ENCODE assay signal across 27 cellular contexts in genomic region chr3:59446775-59447465, GRCh38.
A peak's percentile ranks its signal among the peaks of the same experiment; 100 is the strongest.
DNase-seq lines count a peak whose midpoint lies in the region; ATAC-seq and TF ChIP-seq lines count a peak whose summit lies in the region.
"Had no signal": no experiment of that assay in that cellular context is flagged by ENCODE, and none has a peak within 500 bp of the region (broad histone marks: within the 10 kb centered on the region; RNA-seq: fewer than 3 reads in every experiment).

No MANE protein-coding gene starts in this region.

- H3K4me1 ChIP-seq in mesenchymal stem cell (ENCODE audit: control insufficient read depth, insufficient read depth, low read depth, low read length) = peaks cover 3% of the 10 kb centered on the region
- H3K4me1 ChIP-seq: SJCRH30, transverse colon had no signal

- intact Hi-C loops in CD4-positive, alpha-beta T cell (cut with DNase I, micrococcal nuclease) = no loop called here
- intact Hi-C loops in dorsolateral prefrontal cortex (cut with DNase I) = no loop called here

- no peak for DNase-seq in CD4-positive, alpha-beta T cell
- DNase-seq in H4 (ENCODE audit: low spot score) = peak; percentile 7
- peak; percentile 35 for DNase-seq in T1000 (lab: John Stamatoyannopoulos, UW)
- DNase-seq in mesenchymal stem cell = peak; percentile 46
- no peak for DNase-seq in cerebellar nuclear complex (lab: John Stamatoyannopoulos, UW)
- DNase-seq in dorsolateral prefrontal cortex = no peak
- DNase-seq in activated CD4-positive, alpha-beta T cell treated with anti-CD3 and anti-CD28 coated beads, Interleukin-2, amount 50 U/mL, for 4 hours = no peak
- DNase-seq: activated CD4-positive, alpha-beta memory T cell treated with anti-CD3 and anti-CD28 coated beads for 36 hours; activated gamma-delta T cell; central memory CD4-positive, alpha-beta T cell; DMS79 treated with DMSO at 0.1 percent for 48 hours; erythroblast; gastrocnemius medialis; kidney; NCI-H1694 treated with DMSO at 0.1 percent for 48 hours; NCI-H226; PC-9; SJCRH30; stimulated activated CD4-positive, alpha-beta T cell treated with anti-CD3 and anti-CD28 coated beads, Interleukin-4, amount 100 ng/mL, for 4 hours; stomach; transverse colon had no signal

- H2BK5ac ChIP-seq in mesenchymal stem cell (ENCODE audit: low read depth, low read length, poor library complexity, severe bottlenecking) = no peak overlapping the region

- H3K36me3 Mint-ChIP-seq in CD4-positive, alpha-beta T cell (ENCODE audit: low read depth) = peaks cover 3% of the 10 kb centered on the region
- H3K36me3 Mint-ChIP-seq: activated CD4-positive, alpha-beta memory T cell treated with anti-CD3 and anti-CD28 coated beads for 36 hours; WTC11 had no signal

- no peak overlapping the region for H4K91ac ChIP-seq in mesenchymal stem cell (ENCODE audit: low read length)

- no peaks in the 10 kb centered on the region for H3K27me3 ChIP-seq in CD4-positive, alpha-beta T cell (ENCODE audit: control insufficient read depth, insufficient read depth, low read length)
- H3K27me3 ChIP-seq in mesenchymal stem cell (ENCODE audit: control insufficient read depth in 1 of 2, insufficient read depth in 1 of 2, low read length in 2 of 2) = no peaks in the 10 kb centered on the region
- no peaks in the 10 kb centered on the region for H3K27me3 ChIP-seq in dorsolateral prefrontal cortex
- H3K27me3 ChIP-seq: gastrocnemius medialis, SJCRH30, stomach, transverse colon had no signal

- no peak overlapping the region for H2AFZ ChIP-seq in mesenchymal stem cell (ENCODE audit: low read depth, low read length)
- H2AFZ ChIP-seq: PC-9 had no signal

- H3K4me3 ChIP-seq in mesenchymal stem cell (ENCODE audit: insufficient read depth in 1 of 2, low read depth in 1 of 2, low read length in 2 of 2) (no peak overlapping the region), dorsolateral prefrontal cortex (no peak overlapping the region)
- H3K4me3 ChIP-seq: gastrocnemius medialis, GM12878, K562, lung, PC-9, SJCRH30, stomach, transverse colon had no signal

- H3K36me3 ChIP-seq in mesenchymal stem cell (ENCODE audit: control insufficient read depth in 1 of 2, insufficient read depth in 2 of 2, low read depth in 1 of 2, low read length in 2 of 2) = no peaks in the 10 kb centered on the region
- H3K36me3 ChIP-seq: gastrocnemius medialis, SJCRH30, stomach, transverse colon had no signal

- POLR2A ChIA-PET in CD4-positive, alpha-beta T cell (lab: Charles Lee) = interaction anchor here (0.6 kb wide), 1 partner anchor 10 kb away, joined by 3 read pairs; no protein-coding TSS in a partner anchor

- peaks cover 2% of the 10 kb centered on the region for H3K9me3 Mint-ChIP-seq in CD4-positive, alpha-beta T cell
- H3K9me3 Mint-ChIP-seq: activated CD4-positive, alpha-beta memory T cell treated with anti-CD3 and anti-CD28 coated beads for 36 hours; T-helper 2 cell treated with Interferon-gamma antibody and Interleukin-4, amounts not matched to agents 5 μg/mL and 100 μg/mL, for 36 hours; WTC11 had no signal

- H2BK12ac ChIP-seq in mesenchymal stem cell (ENCODE audit: low read length in 2 of 2) = peak overlapping the region in 1 of 2 experiments; percentile 61

- no peak overlapping the region for H2AK5ac ChIP-seq in mesenchymal stem cell (ENCODE audit: low read length, severe bottlenecking)

- CTCF ChIA-PET in CD4-positive, alpha-beta T cell (lab: Charles Lee) = no interaction called here

- peak overlapping the region in 1 of 2 experiments; percentile 56 for H3K4ac ChIP-seq in mesenchymal stem cell (ENCODE audit: low read depth in 1 of 2, low read length in 2 of 2)

- ATAC-seq in CD4-positive, alpha-beta T cell (ENCODE audit: poor library complexity) = no peak
- no peak for ATAC-seq in HG02885 (IDR thresholded peaks at IDR 0.05; ENCODE audit: poor library complexity, unreplicated experiment)
- ATAC-seq: gastrocnemius medialis, GM12878, K562, WTC11 had no signal

- H3K27ac ChIP-seq in CD4-positive, alpha-beta T cell (ENCODE audit: low read depth, low read length) = no peak overlapping the region
- no peak overlapping the region for H3K27ac ChIP-seq in mesenchymal stem cell (ENCODE audit: low read length, poor library complexity, severe bottlenecking)
- peak overlapping the region in 2 of 59 donors; percentile 33 to 34 for H3K27ac ChIP-seq in dorsolateral prefrontal cortex
- H3K27ac ChIP-seq: gastrocnemius medialis, PC-9, SJCRH30, stomach, transverse colon had no signal

- H3K79me1 ChIP-seq in mesenchymal stem cell (replicated peaks; ENCODE audit: low read length, poor library complexity, severe bottlenecking) = no peaks in the 10 kb centered on the region

- no peaks in the 10 kb centered on the region for H3K9me3 ChIP-seq in CD4-positive, alpha-beta T cell (ENCODE audit: control insufficient read depth, low read length)
- H3K9me3 ChIP-seq in mesenchymal stem cell (ENCODE audit: control insufficient read depth, low read length) = no peaks in the 10 kb centered on the region
- H3K9me3 ChIP-seq: gastrocnemius medialis, SJCRH30, stomach, transverse colon had no signal

- H3K4me2 ChIP-seq in mesenchymal stem cell (ENCODE audit: low read length, poor library complexity, severe bottlenecking) = no peak overlapping the region
- H3K4me2 ChIP-seq: PC-9 had no signal

- no peak overlapping the region for H2BK120ac ChIP-seq in mesenchymal stem cell (ENCODE audit: low read depth, low read length)

- peaks cover 92% of the 10 kb centered on the region for H3K4me1 Mint-ChIP-seq in CD4-positive, alpha-beta T cell (ENCODE audit: low read depth)

- peak overlapping the region; percentile 96 for H3K27ac Mint-ChIP-seq in CD4-positive, alpha-beta T cell
- H3K27ac Mint-ChIP-seq: activated CD4-positive, alpha-beta memory T cell treated with anti-CD3 and anti-CD28 coated beads for 36 hours; WTC11 had no signal

- no peak overlapping the region for H3K4me3 Mint-ChIP-seq in CD4-positive, alpha-beta T cell
- H3K4me3 Mint-ChIP-seq: activated CD4-positive, alpha-beta memory T cell treated with anti-CD3 and anti-CD28 coated beads for 36 hours; T-helper 2 cell treated with Interferon-gamma antibody and Interleukin-4, amounts not matched to agents 5 μg/mL and 100 μg/mL, for 36 hours; WTC11 had no signal

- peak overlapping the region; percentile 34 to 61 for H3K18ac ChIP-seq in mesenchymal stem cell (ENCODE audit: low read depth in 1 of 2, low read length in 2 of 2)

- H4K8ac ChIP-seq in mesenchymal stem cell (ENCODE audit: low read length) = no peak overlapping the region

- no peak overlapping the region for H3K23ac ChIP-seq in mesenchymal stem cell (ENCODE audit: low read length in 2 of 2)

- no peak for TF ChIP-seq CTCF in CD4-positive, alpha-beta T cell (IDR thresholded peaks at IDR 0.05)
- TF ChIP-seq CTCF in dorsolateral prefrontal cortex (IDR thresholded peaks at IDR 0.05 in 54 of 56, conservative IDR thresholded peaks at IDR 0.05 in 2 of 56; ENCODE audit: low read depth in 1 of 56, partially characterized antibody in 56 of 56) = no peak

- H2BK15ac ChIP-seq in mesenchymal stem cell (ENCODE audit: low read depth, poor library complexity, severe bottlenecking) = no peak overlapping the region

- 79% methylated on average over 6 of the region's 6 CpGs for WGBS in mesenchymal stem cell

- no peaks in the 10 kb centered on the region for H3K27me3 Mint-ChIP-seq in CD4-positive, alpha-beta T cell
- H3K27me3 Mint-ChIP-seq: activated CD4-positive, alpha-beta memory T cell treated with anti-CD3 and anti-CD28 coated beads for 36 hours had no signal

- no peak overlapping the region for H3K14ac ChIP-seq in mesenchymal stem cell (ENCODE audit: low read length in 2 of 2)

- no peak overlapping the region for H3K9ac ChIP-seq in mesenchymal stem cell (ENCODE audit: low read length)

Comparison
In these comparisons a context has a peak if more than half of its experiments do, and no peak if none do; other contexts are left out.
1. DNase-seq: peak in H4 (single experiment), T1000 (single experiment) and mesenchymal stem cell (single experiment); none in CD4-positive, alpha-beta T cell (0 of 10), cerebellar nuclear complex (0 of 2), dorsolateral prefrontal cortex (0 of 10) and activated CD4-positive, alpha-beta T cell treated with anti-CD3 and anti-CD28 coated beads, Interleukin-2, amount 50 U/mL, for 4 hours (0 of 2).